8 cellular contexts compared by ENCODE assay signal in the genomic region with DNA sequence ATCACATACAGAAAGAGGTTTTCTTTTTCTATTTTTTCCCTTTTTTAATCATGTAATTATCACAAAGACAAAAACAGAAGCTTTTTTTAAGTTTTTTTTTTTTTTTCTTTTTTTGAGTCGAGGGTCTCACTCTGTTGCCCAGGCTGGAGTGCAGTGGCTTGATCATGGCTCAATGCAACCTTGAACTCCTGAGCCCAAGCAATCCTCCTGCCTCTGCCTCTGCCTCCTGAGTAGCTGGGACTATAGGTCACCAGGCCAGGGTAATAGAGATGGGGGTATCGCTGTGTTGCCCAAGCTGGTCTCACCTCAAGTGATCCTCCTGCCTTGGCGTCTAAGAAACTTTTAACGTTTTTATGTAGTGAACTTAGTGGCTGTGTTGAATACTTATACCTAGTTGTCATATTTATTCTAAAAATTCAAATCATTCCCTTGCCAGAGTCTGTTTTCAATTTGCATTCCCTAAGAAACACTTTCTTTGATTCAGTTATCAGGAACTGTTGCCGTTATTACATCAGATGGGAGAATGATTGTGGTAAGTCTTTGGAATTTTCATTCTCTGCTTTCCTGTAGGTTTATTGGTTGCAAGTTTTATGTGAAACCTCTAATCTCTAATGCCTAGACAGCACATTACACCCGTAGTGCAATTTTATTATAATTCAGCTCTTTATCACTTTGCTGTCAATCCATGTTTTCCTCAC. TPM values are rescaled to one million over a fixed set of nuclear protein-coding genes. Genes with fewer than 3 reads are reported as not detected.
DNase-seq lines count a peak whose midpoint lies in the region; ATAC-seq and TF ChIP-seq lines count a peak whose summit lies in the region.

No MANE protein-coding gene starts in this region.

- H3K4me3 ChIP-seq in NB4 (ENCODE audit: low read depth, low read length) = peak overlapping the region; percentile 81
- H3K4me3 ChIP-seq in duodenal mucosa (ENCODE audit: low read depth in 1 of 2, low read length in 2 of 2) = peak overlapping the region; percentile 86 to 98
- peak overlapping the region in 1 of 4 donors; percentile 78 for H3K4me3 ChIP-seq in adrenal gland

- H3K4me1 Mint-ChIP-seq in osteocyte (ENCODE audit: unreplicated experiment) = peaks cover 40% of the 10 kb centered on the region

- intact Hi-C loops in head of caudate nucleus (cut with DNase I) = no loop called here
- intact Hi-C loops in adrenal gland (cut with DNase I) = no loop called here

- peaks cover 21 to 25% of the 10 kb centered on the region in 2 donors for H3K4me1 ChIP-seq in duodenal mucosa (ENCODE audit: control insufficient read depth in 1 of 2, insufficient read depth in 2 of 2, low read length in 2 of 2)
- H3K4me1 ChIP-seq in adrenal gland (replicated peaks in 1 of 2) = peaks cover 18 to 36% of the 10 kb centered on the region in 2 donors

- peak overlapping the region; percentile 21 for H3K27ac Mint-ChIP-seq in osteocyte (ENCODE audit: unreplicated experiment)

- H3K9me3 Mint-ChIP-seq in osteocyte (ENCODE audit: unreplicated experiment) = no peaks in the 10 kb centered on the region

- peak overlapping the region; percentile 95 for H3K4me3 Mint-ChIP-seq in osteocyte (ENCODE audit: unreplicated experiment)

- TF ChIP-seq CTCF in NB4 (IDR thresholded peaks at IDR 0.05; ENCODE audit: low read depth, low read length) (no peak), osteocyte (IDR thresholded peaks at IDR 0.05) (no peak), adrenal gland (IDR thresholded peaks at IDR 0.05) (no peak)

- H3K27ac ChIP-seq in duodenal mucosa (ENCODE audit: low read depth, low read length) (no peak overlapping the region), adrenal gland (no peak overlapping the region)

- no peaks in the 10 kb centered on the region for H3K9me3 ChIP-seq in duodenal mucosa (ENCODE audit: control insufficient read depth in 1 of 2, low read length in 2 of 2)
- no peaks in the 10 kb centered on the region for H3K9me3 ChIP-seq in adrenal gland (replicated peaks in 1 of 3)

- TF ChIP-seq POLR2A in NB4 (IDR thresholded peaks at IDR 0.05; ENCODE audit: extremely low read depth, insufficient read length) (no peak), adrenal gland (IDR thresholded peaks at IDR 0.05) (no peak)

- H3K36me3 Mint-ChIP-seq in osteocyte (ENCODE audit: unreplicated experiment) = peaks cover 20% of the 10 kb centered on the region

- H3K9ac ChIP-seq in duodenal mucosa (ENCODE audit: low read depth in 1 of 2, low read length in 2 of 2) = peak overlapping the region; percentile 76 to 98

- DNase-seq in Daoy (ENCODE audit: low read depth) (peak; percentile 12), NB4 (ENCODE audit: low read depth) (peak; percentile 52), osteocyte (ENCODE audit: extremely low spot score, unreplicated experiment) (no peak), head of caudate nucleus (no peak), adrenal gland (no peak), NK-92 (lab: John Stamatoyannopoulos, UW; ENCODE audit: unreplicated experiment) (no peak)

- ATAC-seq in GM21786 (IDR thresholded peaks at IDR 0.05; ENCODE audit: unreplicated experiment) = no peak

- no peaks in the 10 kb centered on the region for H3K27me3 ChIP-seq in duodenal mucosa (ENCODE audit: control insufficient read depth in 1 of 2, insufficient read depth in 2 of 2, low read length in 2 of 2)
- H3K27me3 ChIP-seq in adrenal gland = no peaks in the 10 kb centered on the region

- H3K36me3 ChIP-seq in duodenal mucosa (ENCODE audit: control insufficient read depth in 1 of 2, insufficient read depth in 2 of 2, low read length in 2 of 2) (peaks cover 5 to 18% of the 10 kb centered on the region in 2 donors), adrenal gland (replicated peaks in 1 of 2) (peaks cover 0 to 16% of the 10 kb centered on the region in 2 donors)

- H3K27me3 Mint-ChIP-seq in osteocyte (ENCODE audit: unreplicated experiment) = no peaks in the 10 kb centered on the region

- 83 to 88% (median 85%) methylated on average over 6 of the region's 6 CpGs for WGBS in adrenal gland, 4 donors

RNA-seq across cellular contexts. Expression of a gene that starts 1.3 kb away (rescaled TPM):
- 128 and 249 TPM in 2 replicates for total RNA-seq in Daoy (2014; rRNA removed; shearing (Covaris generic))
- total RNA-seq in osteocyte = 27.3 and 31.1 TPM in 2 replicates
- total RNA-seq in adrenal gland = 10 to 100 TPM in 7 of 8 donors, 1 to 10 TPM in 1; 5.3 to 29.0 (median 20.0) TPM
- polyA plus RNA-seq in adrenal gland = 10 to 100 TPM; 24.2 to 44.6 (median 24.4) TPM

RNA-seq across cellular contexts. Expression of a gene that starts 39.2 kb away (rescaled TPM):
- total RNA-seq in Daoy (2014; rRNA removed; shearing (Covaris generic)) = 5.1 and 7.9 TPM in 2 replicates
- total RNA-seq in osteocyte (not detected in 2 replicates), adrenal gland (1 to 10 TPM in 5 of 8 donors, under 1 TPM in 2, not detected in 1; 0.48 to 1.9 (median 1.2) TPM)
- 1 to 10 TPM in 2 of 3 donors, under 1 TPM in 1; 0.71 to 2.0 (median 1.1) TPM for polyA plus RNA-seq in adrenal gland

Comparison
In these comparisons a context has a peak if more than half of its experiments do, and no peak if none do; other contexts are left out.
1. DNase-seq: peak in Daoy (single experiment) and NB4 (single experiment); none in osteocyte (single experiment), head of caudate nucleus (0 of 42), adrenal gland (0 of 7) and NK-92 (single experiment).